10 cellular contexts compared by ENCODE assay signal in genomic region chr10:125153693-125154490, GRCh38. TPM values are rescaled to one million over a fixed set of nuclear protein-coding genes. Genes with fewer than 3 reads are reported as not detected.
DNase-seq lines count a peak whose midpoint lies in the region; ATAC-seq and TF ChIP-seq lines count a peak whose summit lies in the region.
"Had no signal": no experiment of that assay in that cellular context is flagged by ENCODE, and none has a peak within 500 bp of the region (broad histone marks: within the 10 kb centered on the region; RNA-seq: fewer than 3 reads in every experiment).

No MANE protein-coding gene starts in this region.

- H3K27ac ChIP-seq in BLaER1 = peak overlapping the region; percentile 59

- peaks cover 18% of the 10 kb centered on the region for H3K27me3 Mint-ChIP-seq in glutamatergic neuron (ENCODE audit: unreplicated experiment)
- H3K27me3 Mint-ChIP-seq in osteocyte (ENCODE audit: unreplicated experiment) = no peaks in the 10 kb centered on the region

- H3K9me3 ChIP-seq in BLaER1 (no peaks in the 10 kb centered on the region), adipocyte (ENCODE audit: control insufficient read depth, low read length) (no peaks in the 10 kb centered on the region)

- peaks cover 98% of the 10 kb centered on the region for H4K20me1 ChIP-seq in BLaER1

- H3K4me3 Mint-ChIP-seq in glutamatergic neuron (ENCODE audit: unreplicated experiment) = peak overlapping the region; percentile 97
- H3K4me3 Mint-ChIP-seq in osteocyte (ENCODE audit: unreplicated experiment) = peak overlapping the region; percentile 95
- H3K4me3 Mint-ChIP-seq: activated CD8-positive, alpha-beta memory T cell treated with anti-CD3 and anti-CD28 coated beads, Interleukin-2, amount 10 ng/mL, durations not matched to agents 7 days and 5 days had no signal

- H3K27ac Mint-ChIP-seq in glutamatergic neuron (ENCODE audit: unreplicated experiment) (peak overlapping the region; percentile 68), osteocyte (ENCODE audit: unreplicated experiment) (peak overlapping the region; percentile 93)
- H3K27ac Mint-ChIP-seq: activated CD8-positive, alpha-beta memory T cell treated with anti-CD3 and anti-CD28 coated beads, Interleukin-2, amount 10 ng/mL, durations not matched to agents 7 days and 5 days had no signal

- peak; percentile 61 for DNase-seq in adipocyte (ENCODE audit: low read depth)
- no peak for DNase-seq in glutamatergic neuron
- no peak for DNase-seq in osteocyte (ENCODE audit: extremely low spot score, unreplicated experiment)
- DNase-seq in activated CD8-positive, alpha-beta memory T cell treated with anti-CD3 and anti-CD28 coated beads for 24 hours = no peak
- DNase-seq in NCI-H1694 treated with DMSO at 0.1 percent for 48 hours (lab: John Stamatoyannopoulos, UW) = no peak
- DNase-seq in SW480 (ENCODE audit: low spot score) = no peak
- DNase-seq: activated CD8-positive, alpha-beta memory T cell treated with anti-CD3 and anti-CD28 coated beads, Interleukin-2, amount 10 ng/mL, durations not matched to agents 7 days and 5 days; stimulated activated CD4-positive, alpha-beta T cell treated with anti-CD3 and anti-CD28 coated beads, Interleukin-4, amount 100 ng/mL, for 4 hours had no signal

- H3K4me1 Mint-ChIP-seq in glutamatergic neuron (ENCODE audit: low read depth, unreplicated experiment) = peaks cover 65% of the 10 kb centered on the region
- H3K4me1 Mint-ChIP-seq in osteocyte (ENCODE audit: unreplicated experiment) = peaks cover 80% of the 10 kb centered on the region

- H3K9ac ChIP-seq in BLaER1 (peak overlapping the region; percentile 64; the same call in 1 of the 2 replicates), adipocyte (ENCODE audit: low read length) (peak overlapping the region; percentile 52)

- H3K4me2 ChIP-seq in BLaER1 = peak overlapping the region; percentile 93

- no peak for ATAC-seq in GM19023 (IDR thresholded peaks at IDR 0.05; ENCODE audit: unreplicated experiment)
- ATAC-seq: activated CD8-positive, alpha-beta memory T cell treated with anti-CD3 and anti-CD28 coated beads, Interleukin-2, amount 10 ng/mL, durations not matched to agents 7 days and 5 days had no signal

- H3K4me3 ChIP-seq in BLaER1 = no peak overlapping the region
- no peak overlapping the region for H3K4me3 ChIP-seq in adipocyte (ENCODE audit: low read length)

- TF ChIP-seq CTCF in glutamatergic neuron (IDR thresholded peaks at IDR 0.05; ENCODE audit: partially characterized antibody, unreplicated experiment) (no peak), osteocyte (IDR thresholded peaks at IDR 0.05) (no peak)

- peaks cover 9% of the 10 kb centered on the region for H3K9me3 Mint-ChIP-seq in glutamatergic neuron (ENCODE audit: unreplicated experiment)
- no peaks in the 10 kb centered on the region for H3K9me3 Mint-ChIP-seq in osteocyte (ENCODE audit: unreplicated experiment)

- peaks cover 19% of the 10 kb centered on the region for H3K36me3 ChIP-seq in BLaER1
- peaks cover 5% of the 10 kb centered on the region for H3K36me3 ChIP-seq in adipocyte (ENCODE audit: control insufficient read depth, insufficient read depth, low read length, severe bottlenecking)

- H3K36me3 Mint-ChIP-seq in glutamatergic neuron (ENCODE audit: unreplicated experiment) (peaks cover 4% of the 10 kb centered on the region), osteocyte (ENCODE audit: unreplicated experiment) (peaks cover 4% of the 10 kb centered on the region)
- H3K36me3 Mint-ChIP-seq: activated CD8-positive, alpha-beta memory T cell treated with anti-CD3 and anti-CD28 coated beads, Interleukin-2, amount 10 ng/mL, durations not matched to agents 7 days and 5 days had no signal

- H3K27me3 ChIP-seq in BLaER1 (no peaks in the 10 kb centered on the region), adipocyte (replicated peaks; ENCODE audit: control insufficient read depth, insufficient read depth, low read length) (no peaks in the 10 kb centered on the region)

- H3K4me1 ChIP-seq in BLaER1 (peaks cover 91% of the 10 kb centered on the region), adipocyte (ENCODE audit: control insufficient read depth, insufficient read depth, low read length) (peaks cover 68% of the 10 kb centered on the region)

RNA-seq across cellular contexts. Expression of gene CTBP2, which starts 6.5 kb away (rescaled TPM):
- total RNA-seq in glutamatergic neuron (ENCODE audit: unreplicated experiment) = 174 TPM
- 125 and 127 TPM in 2 replicates for total RNA-seq in osteocyte
